Comparison of ENCODE assay signal across 1 cellular context in genomic region chr4:103019319-103020124, GRCh38.
A peak's percentile ranks its signal among the peaks of the same experiment; 100 is the strongest.
TF ChIP-seq lines count a peak whose summit lies in the region.

A gene with protein sequence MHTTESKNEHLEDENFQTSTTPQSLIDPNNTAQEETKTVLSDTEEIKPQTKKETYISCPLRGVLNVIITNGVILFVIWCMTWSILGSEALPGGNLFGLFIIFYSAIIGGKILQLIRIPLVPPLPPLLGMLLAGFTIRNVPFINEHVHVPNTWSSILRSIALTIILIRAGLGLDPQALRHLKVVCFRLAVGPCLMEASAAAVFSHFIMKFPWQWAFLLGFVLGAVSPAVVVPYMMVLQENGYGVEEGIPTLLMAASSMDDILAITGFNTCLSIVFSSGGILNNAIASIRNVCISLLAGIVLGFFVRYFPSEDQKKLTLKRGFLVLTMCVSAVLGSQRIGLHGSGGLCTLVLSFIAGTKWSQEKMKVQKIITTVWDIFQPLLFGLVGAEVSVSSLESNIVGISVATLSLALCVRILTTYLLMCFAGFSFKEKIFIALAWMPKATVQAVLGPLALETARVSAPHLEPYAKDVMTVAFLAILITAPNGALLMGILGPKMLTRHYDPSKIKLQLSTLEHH (minus strand): TSS chr4:103019705. CDS start chr4:102991711, 27,994 bp downstream.

TF ChIP-seq in K562, 482 proteins besides CTCF, POLR2A, EP300 and RAD21 (continued from another document and continues in another):
- TF ChIP-seq, protein P1, sequence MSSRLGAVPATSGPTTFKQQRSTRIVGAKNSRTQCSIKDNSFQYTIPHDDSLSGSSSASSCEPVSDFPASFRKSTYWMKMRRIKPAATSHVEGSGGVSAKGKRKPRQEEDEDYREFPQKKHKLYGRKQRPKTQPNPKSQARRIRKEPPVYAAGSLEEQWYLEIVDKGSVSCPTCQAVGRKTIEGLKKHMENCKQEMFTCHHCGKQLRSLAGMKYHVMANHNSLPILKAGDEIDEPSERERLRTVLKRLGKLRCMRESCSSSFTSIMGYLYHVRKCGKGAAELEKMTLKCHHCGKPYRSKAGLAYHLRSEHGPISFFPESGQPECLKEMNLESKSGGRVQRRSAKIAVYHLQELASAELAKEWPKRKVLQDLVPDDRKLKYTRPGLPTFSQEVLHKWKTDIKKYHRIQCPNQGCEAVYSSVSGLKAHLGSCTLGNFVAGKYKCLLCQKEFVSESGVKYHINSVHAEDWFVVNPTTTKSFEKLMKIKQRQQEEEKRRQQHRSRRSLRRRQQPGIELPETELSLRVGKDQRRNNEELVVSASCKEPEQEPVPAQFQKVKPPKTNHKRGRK (tag; IDR thresholded peaks at IDR 0.05), result no peak
- TF ChIP-seq ZNF174 (CRISPR knock-in tag; IDR thresholded peaks at IDR 0.05), result no peak
- peak; percentile 85 for TF ChIP-seq CBX1 (IDR thresholded peaks at IDR 0.05; ENCODE audit: low read depth)
- no peak for TF ChIP-seq TARDBP (IDR thresholded peaks at IDR 0.05)
- peak; percentile 59; the same call in 1 of the 2 replicates for TF ChIP-seq ARID1B (IDR thresholded peaks at IDR 0.05)
- TF ChIP-seq MTA3 (IDR thresholded peaks at IDR 0.05; ENCODE audit: borderline replicate concordance), result peak; percentile 68; the same call in 1 of the 2 replicates
- peak; percentile 40; the same call in 1 of the 2 replicates for TF ChIP-seq CBFB (CRISPR knock-in tag; IDR thresholded peaks at IDR 0.05)
- no peak for TF ChIP-seq SP2 (IDR thresholded peaks at IDR 0.05; ENCODE audit: extremely low read depth, low read depth, low read length, poor library complexity, severe bottlenecking)
- no peak for TF ChIP-seq NCOA2 (IDR thresholded peaks at IDR 0.05; ENCODE audit: partially characterized antibody in 2 of 2)
- peak; percentile 23; the same call in 1 of the 2 replicates for TF ChIP-seq ZNF263 (CRISPR knock-in tag; IDR thresholded peaks at IDR 0.05; ENCODE audit: borderline replicate concordance)
- TF ChIP-seq GTF3C2 (IDR thresholded peaks at IDR 0.05; ENCODE audit: borderline replicate concordance, extremely low read depth, insufficient read length), result no peak
- TF ChIP-seq, protein P2, sequence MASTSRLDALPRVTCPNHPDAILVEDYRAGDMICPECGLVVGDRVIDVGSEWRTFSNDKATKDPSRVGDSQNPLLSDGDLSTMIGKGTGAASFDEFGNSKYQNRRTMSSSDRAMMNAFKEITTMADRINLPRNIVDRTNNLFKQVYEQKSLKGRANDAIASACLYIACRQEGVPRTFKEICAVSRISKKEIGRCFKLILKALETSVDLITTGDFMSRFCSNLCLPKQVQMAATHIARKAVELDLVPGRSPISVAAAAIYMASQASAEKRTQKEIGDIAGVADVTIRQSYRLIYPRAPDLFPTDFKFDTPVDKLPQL (IDR thresholded peaks at IDR 0.05; ENCODE audit: extremely low read depth, insufficient read length), result peak; percentile 59
- peak; percentile 73 for TF ChIP-seq ZEB2 (IDR thresholded peaks at IDR 0.05)
- peak; percentile 72 for TF ChIP-seq E2F8 (IDR thresholded peaks at IDR 0.05; ENCODE audit: low read depth, partially characterized antibody)
- no peak for TF ChIP-seq GTF2E2 (tag; IDR thresholded peaks at IDR 0.05)
- no peak; a peak in 1 of 4 replicates for TF ChIP-seq SRF (CRISPR knock-in tag; IDR thresholded peaks at IDR 0.05)
- TF ChIP-seq SIN3A (IDR thresholded peaks at IDR 0.05; ENCODE audit: borderline replicate concordance in 2 of 2, control insufficient read depth in 1 of 2, low read depth in 2 of 2, low read length in 2 of 2), result peak in 1 of 2 experiments; percentile 66; a peak in 1 of 4 replicates
- TF ChIP-seq ZNF280A (IDR thresholded peaks at IDR 0.05; ENCODE audit: low read depth, partially characterized antibody), result no peak
- TF ChIP-seq NCOA6 (IDR thresholded peaks at IDR 0.05), result no peak
- TF ChIP-seq STAT5A (IDR thresholded peaks at IDR 0.05; ENCODE audit: borderline replicate concordance, low read length), result 0 out of 2 replicates have a peak, but pooled peaks have one; percentile 7
- 0 out of 4 replicates have a peak, but pooled peaks of 1 of the 2 experiments have one; percentile 19 for TF ChIP-seq ARNT (IDR thresholded peaks at IDR 0.05)
- peak; percentile 100 for TF ChIP-seq CREM (IDR thresholded peaks at IDR 0.05; ENCODE audit: low read depth)
- TF ChIP-seq, protein P3, sequence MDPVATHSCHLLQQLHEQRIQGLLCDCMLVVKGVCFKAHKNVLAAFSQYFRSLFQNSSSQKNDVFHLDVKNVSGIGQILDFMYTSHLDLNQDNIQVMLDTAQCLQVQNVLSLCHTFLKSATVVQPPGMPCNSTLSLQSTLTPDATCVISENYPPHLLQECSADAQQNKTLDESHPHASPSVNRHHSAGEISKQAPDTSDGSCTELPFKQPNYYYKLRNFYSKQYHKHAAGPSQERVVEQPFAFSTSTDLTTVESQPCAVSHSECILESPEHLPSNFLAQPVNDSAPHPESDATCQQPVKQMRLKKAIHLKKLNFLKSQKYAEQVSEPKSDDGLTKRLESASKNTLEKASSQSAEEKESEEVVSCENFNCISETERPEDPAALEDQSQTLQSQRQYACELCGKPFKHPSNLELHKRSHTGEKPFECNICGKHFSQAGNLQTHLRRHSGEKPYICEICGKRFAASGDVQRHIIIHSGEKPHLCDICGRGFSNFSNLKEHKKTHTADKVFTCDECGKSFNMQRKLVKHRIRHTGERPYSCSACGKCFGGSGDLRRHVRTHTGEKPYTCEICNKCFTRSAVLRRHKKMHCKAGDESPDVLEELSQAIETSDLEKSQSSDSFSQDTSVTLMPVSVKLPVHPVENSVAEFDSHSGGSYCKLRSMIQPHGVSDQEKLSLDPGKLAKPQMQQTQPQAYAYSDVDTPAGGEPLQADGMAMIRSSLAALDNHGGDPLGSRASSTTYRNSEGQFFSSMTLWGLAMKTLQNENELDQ (CRISPR knock-in tag; IDR thresholded peaks at IDR 0.05; ENCODE audit: borderline replicate concordance), result no peak
- TF ChIP-seq, protein P4, sequence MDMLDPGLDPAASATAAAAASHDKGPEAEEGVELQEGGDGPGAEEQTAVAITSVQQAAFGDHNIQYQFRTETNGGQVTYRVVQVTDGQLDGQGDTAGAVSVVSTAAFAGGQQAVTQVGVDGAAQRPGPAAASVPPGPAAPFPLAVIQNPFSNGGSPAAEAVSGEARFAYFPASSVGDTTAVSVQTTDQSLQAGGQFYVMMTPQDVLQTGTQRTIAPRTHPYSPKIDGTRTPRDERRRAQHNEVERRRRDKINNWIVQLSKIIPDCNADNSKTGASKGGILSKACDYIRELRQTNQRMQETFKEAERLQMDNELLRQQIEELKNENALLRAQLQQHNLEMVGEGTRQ (CRISPR knock-in tag; IDR thresholded peaks at IDR 0.05), result no peak
- no peak for TF ChIP-seq ZNF507 (tag; conservative IDR thresholded peaks at IDR 0.05)
- no peak for TF ChIP-seq ARID3A (IDR thresholded peaks at IDR 0.05; ENCODE audit: borderline replicate concordance, low read depth, low read length)
- peak; percentile 95 for TF ChIP-seq POLR2G (IDR thresholded peaks at IDR 0.05; ENCODE audit: low read depth, low read length)
- TF ChIP-seq PCBP1 (IDR thresholded peaks at IDR 0.05; ENCODE audit: low read depth, low read length, poor library complexity, severe bottlenecking), result peak; percentile 71
- no peak for TF ChIP-seq OTX1 (CRISPR knock-in tag; IDR thresholded peaks at IDR 0.05)
- peak; percentile 68 for TF ChIP-seq TAF1 (IDR thresholded peaks at IDR 0.05; ENCODE audit: control insufficient read depth, extremely low read depth, insufficient read depth, low read length, severe bottlenecking)
- peak; percentile 71; the same call in 1 of the 2 replicates for TF ChIP-seq SREBF1 (IDR thresholded peaks at IDR 0.05; ENCODE audit: borderline replicate concordance, low read depth, low read length)
- TF ChIP-seq PCBP2 (IDR thresholded peaks at IDR 0.05; ENCODE audit: low read depth, low read length, poor library complexity, severe bottlenecking), result no peak
- TF ChIP-seq HMG20A (CRISPR knock-in tag; conservative IDR thresholded peaks at IDR 0.05), result no peak
- no peak for TF ChIP-seq MTF1 (CRISPR knock-in tag; IDR thresholded peaks at IDR 0.05; ENCODE audit: borderline replicate concordance)
- no peak for TF ChIP-seq HEY1 (CRISPR knock-in tag; IDR thresholded peaks at IDR 0.05; ENCODE audit: borderline replicate concordance)
- TF ChIP-seq CREB3L1 (IDR thresholded peaks at IDR 0.05; ENCODE audit: borderline replicate concordance, low read depth), result peak; percentile 83
- no peak for TF ChIP-seq ZNF224 (CRISPR knock-in tag; IDR thresholded peaks at IDR 0.05)
- TF ChIP-seq JUNB (CRISPR knock-in tag; conservative IDR thresholded peaks at IDR 0.05), result no peak
- no peak for TF ChIP-seq RFX1 (IDR thresholded peaks at IDR 0.05)
